ENCODE assay signal across 9 cellular contexts in genomic region chr20:9912858-9913434, GRCh38.
DNase-seq lines count a peak whose midpoint lies in the region; ATAC-seq and TF ChIP-seq lines count a peak whose summit lies in the region.
"Had no signal": no experiment of that assay in that cellular context is flagged by ENCODE, and none has a peak within 500 bp of the region (broad histone marks: within the 10 kb centered on the region; RNA-seq: fewer than 3 reads in every experiment).

No MANE protein-coding gene starts in this region.

- no peak overlapping the region for H2AFZ ChIP-seq in GM23248

- 3 to 5% methylated on average over 8 of the region's 8 CpGs for WGBS in GM23248 (ENCODE audit: low coverage in 1 of 2, low lambda C conversion rate in 2 of 2, missing lambda C conversion rate in 2 of 2), 2 experiments
- 6 to 8% (median 7%) methylated on average over 8 of the region's 8 CpGs for WGBS in psoas muscle, 3 donors

- no peak overlapping the region for H3K27ac ChIP-seq in GM23248
- no peak overlapping the region for H3K27ac ChIP-seq in psoas muscle
- H3K27ac ChIP-seq: BLaER1 treated with 17β-estradiol and CSF1 and Interleukin-3, amounts not matched to agents 10 nM and 100 nM had no signal

- POLR2A ChIA-PET in activated CD8-positive, alpha-beta T cell treated with anti-CD3 and anti-CD28 coated beads, Interleukin-2, amount 10 ng/mL, durations not matched to agents 7 days and 5 days (lab: Charles Lee), result no interaction called here

- TF ChIP-seq CTCF in foreskin fibroblast (IDR thresholded peaks at IDR 0.05; ENCODE audit: low read depth, low read length), result peak; percentile 88
- peak; percentile 77 for TF ChIP-seq CTCF in psoas muscle (IDR thresholded peaks at IDR 0.05)

- CTCF ChIA-PET in activated CD8-positive, alpha-beta T cell treated with anti-CD3 and anti-CD28 coated beads, Interleukin-2, amount 10 ng/mL, durations not matched to agents 7 days and 5 days (lab: Charles Lee), result interaction anchor here (0.6 to 5.7 kb wide), 15 partner anchors 8 to 506 kb away, joined by 3 to 41 read pairs (median 4); no protein-coding TSS in a partner anchor

- no peak overlapping the region for H3K9ac ChIP-seq in GM23248
- H3K9ac ChIP-seq: BLaER1 treated with 17β-estradiol and CSF1 and Interleukin-3, amounts not matched to agents 10 nM and 100 nM had no signal

- H3K27me3 ChIP-seq in GM23248 (replicated peaks; ENCODE audit: insufficient read depth) (peaks cover 27% of the 10 kb centered on the region), psoas muscle (ENCODE audit: insufficient read depth in 3 of 3, low read length in 2 of 3) (no peaks in the 10 kb centered on the region)
- H3K27me3 ChIP-seq: BLaER1 treated with 17β-estradiol and CSF1 and Interleukin-3, amounts not matched to agents 10 nM and 100 nM had no signal

- no peak for ATAC-seq in activated CD8-positive, alpha-beta T cell treated with anti-CD3 and anti-CD28 coated beads, Interleukin-2, amount 10 ng/mL, durations not matched to agents 7 days and 5 days
- ATAC-seq in psoas muscle, result no peak
- ATAC-seq in HG02610 (IDR thresholded peaks at IDR 0.05; ENCODE audit: unreplicated experiment), result no peak

- DNase-seq in NCI-H1092 treated with DMSO at 0.1 percent for 48 hours (lab: John Stamatoyannopoulos, UW) (peak; percentile 61), NCI-H1092 (lab: John Stamatoyannopoulos, UW) (no peak), GM23248 (peak; percentile 48), NCI-H2081 treated with DMSO at 0.1 percent for 48 hours (lab: John Stamatoyannopoulos, UW) (peak; percentile 27), foreskin fibroblast (peak; percentile 14 to 71), psoas muscle (peak in 1 of 2 donors; percentile 17)
- peak; percentile 44 for DNase-seq in activated CD8-positive, alpha-beta T cell treated with anti-CD3 and anti-CD28 coated beads, Interleukin-2, amount 10 ng/mL, durations not matched to agents 7 days and 5 days

- H4K20me1 ChIP-seq in GM23248 (ENCODE audit: insufficient read depth), result no peaks in the 10 kb centered on the region
- H4K20me1 ChIP-seq: BLaER1 treated with 17β-estradiol and CSF1 and Interleukin-3, amounts not matched to agents 10 nM and 100 nM had no signal

- H3K36me3 Mint-ChIP-seq in activated CD8-positive, alpha-beta T cell treated with anti-CD3 and anti-CD28 coated beads, Interleukin-2, amount 10 ng/mL, durations not matched to agents 7 days and 5 days (ENCODE audit: low read depth), result no peaks in the 10 kb centered on the region

- H3K9me3 ChIP-seq in GM23248 (ENCODE audit: low read depth) (no peaks in the 10 kb centered on the region), psoas muscle (no peaks in the 10 kb centered on the region)
- H3K9me3 ChIP-seq: BLaER1 treated with 17β-estradiol and CSF1 and Interleukin-3, amounts not matched to agents 10 nM and 100 nM had no signal

- H3K27ac Mint-ChIP-seq in activated CD8-positive, alpha-beta T cell treated with anti-CD3 and anti-CD28 coated beads, Interleukin-2, amount 10 ng/mL, durations not matched to agents 7 days and 5 days, result no peak overlapping the region

- H3K36me3 ChIP-seq in GM23248 (ENCODE audit: low read depth) (no peaks in the 10 kb centered on the region), psoas muscle (ENCODE audit: insufficient read depth in 1 of 2, low read depth in 1 of 2) (no peaks in the 10 kb centered on the region)
- H3K36me3 ChIP-seq: BLaER1 treated with 17β-estradiol and CSF1 and Interleukin-3, amounts not matched to agents 10 nM and 100 nM had no signal

- H3K4me1 ChIP-seq in GM23248 (ENCODE audit: insufficient read depth) (no peaks in the 10 kb centered on the region), psoas muscle (no peaks in the 10 kb centered on the region)
- H3K4me1 ChIP-seq: BLaER1 treated with 17β-estradiol and CSF1 and Interleukin-3, amounts not matched to agents 10 nM and 100 nM had no signal

- H3K4me3 ChIP-seq in GM23248 (no peak overlapping the region), foreskin fibroblast (ENCODE audit: low read depth in 1 of 2, low read length in 2 of 2) (no peak overlapping the region), psoas muscle (no peak overlapping the region)
- H3K4me3 ChIP-seq: BLaER1 treated with 17β-estradiol and CSF1 and Interleukin-3, amounts not matched to agents 10 nM and 100 nM had no signal

- H3K27me3 Mint-ChIP-seq in activated CD8-positive, alpha-beta T cell treated with anti-CD3 and anti-CD28 coated beads, Interleukin-2, amount 10 ng/mL, durations not matched to agents 7 days and 5 days (ENCODE audit: low read depth), result peaks cover 6% of the 10 kb centered on the region

- H3K79me2 ChIP-seq in GM23248 (ENCODE audit: insufficient read depth), result no peaks in the 10 kb centered on the region

- no peak overlapping the region for H3K4me3 Mint-ChIP-seq in activated CD8-positive, alpha-beta T cell treated with anti-CD3 and anti-CD28 coated beads, Interleukin-2, amount 10 ng/mL, durations not matched to agents 7 days and 5 days

- H3K9me2 ChIP-seq in GM23248 (ENCODE audit: insufficient read depth), result no peaks in the 10 kb centered on the region

- in situ Hi-C loops in GM23248 (cut with MboI), result loop anchor here (25.0 kb wide), 1 partner anchor 501 kb away; no protein-coding TSS in a partner anchor

- no peak overlapping the region for H3K4me2 ChIP-seq in GM23248 (ENCODE audit: unreplicated experiment)
- H3K4me2 ChIP-seq: BLaER1 treated with 17β-estradiol and CSF1 and Interleukin-3, amounts not matched to agents 10 nM and 100 nM had no signal

- intact Hi-C loops in psoas muscle (cut with DNase I), result loop anchor here in 1 of 2 donors (5.0 kb wide), 1 partner anchor 291 kb away; no protein-coding TSS in a partner anchor

- peaks cover 6% of the 10 kb centered on the region for H3K4me1 Mint-ChIP-seq in activated CD8-positive, alpha-beta T cell treated with anti-CD3 and anti-CD28 coated beads, Interleukin-2, amount 10 ng/mL, durations not matched to agents 7 days and 5 days (ENCODE audit: low read depth)

- H3K9me3 Mint-ChIP-seq in activated CD8-positive, alpha-beta T cell treated with anti-CD3 and anti-CD28 coated beads, Interleukin-2, amount 10 ng/mL, durations not matched to agents 7 days and 5 days (ENCODE audit: insufficient read depth), result no peaks in the 10 kb centered on the region

- no peaks in the 10 kb centered on the region for H3F3A ChIP-seq in GM23248 (ENCODE audit: insufficient read depth)
